Comparison of ENCODE assay signal across 29 cellular contexts in the genomic region with DNA sequence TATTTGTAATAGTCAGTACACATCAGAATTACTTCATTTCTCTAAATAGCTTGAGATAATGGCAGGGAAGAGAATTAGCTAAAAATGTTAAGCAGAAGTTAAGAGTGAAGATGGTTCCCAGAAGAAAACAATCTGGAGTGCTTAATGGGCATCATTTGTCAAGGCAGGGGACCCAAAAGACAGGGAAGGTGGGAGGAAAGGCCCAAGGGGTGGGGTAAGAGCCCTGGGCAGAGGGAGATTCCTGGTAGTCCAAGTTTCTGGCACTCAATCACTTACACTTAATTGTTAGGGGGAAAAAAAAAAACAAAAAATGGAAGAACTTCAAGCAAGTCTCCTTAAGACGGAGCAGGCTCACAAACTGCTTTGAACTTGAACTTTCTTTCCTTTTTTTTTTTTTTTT. TPM values are rescaled to one million over a fixed set of nuclear protein-coding genes. Genes with fewer than 3 reads are reported as not detected.
A peak's percentile ranks its signal among the peaks of the same experiment; 100 is the strongest.
DNase-seq lines count a peak whose midpoint lies in the region; ATAC-seq and TF ChIP-seq lines count a peak whose summit lies in the region.
"Had no signal": no experiment of that assay in that cellular context is flagged by ENCODE, and none has a peak within 500 bp of the region (broad histone marks: within the 10 kb centered on the region; RNA-seq: fewer than 3 reads in every experiment).

No MANE protein-coding gene starts in this region.

- no peaks in the 10 kb centered on the region for H3K27me3 Mint-ChIP-seq in nephron progenitor cell (ENCODE audit: low read depth, poor library complexity)

- no peaks in the 10 kb centered on the region for H3K36me3 Mint-ChIP-seq in nephron progenitor cell (ENCODE audit: low read depth)
- H3K36me3 Mint-ChIP-seq: CD4-positive, alpha-beta memory T cell had no signal

- H3K27ac ChIP-seq in gastroesophageal sphincter (peak overlapping the region in 3 of 4 donors; percentile 37 to 69 (median 48)), upper lobe of left lung (peak overlapping the region in 3 of 4 donors; percentile 4 to 39 (median 7)), colonic mucosa (no peak overlapping the region), OCI-LY7 (ENCODE audit: low read depth, low read length, poor library complexity, severe bottlenecking) (no peak overlapping the region)
- H3K27ac ChIP-seq: A549 had no signal

- CTCF ChIA-PET in OCI-LY7 (lab: Charles Lee; ENCODE audit: unreplicated experiment) = no interaction called here

- H3K9me2 ChIP-seq in OCI-LY7 (ENCODE audit: insufficient read depth, low read length) = no peaks in the 10 kb centered on the region
- H3K9me2 ChIP-seq: SK-N-SH had no signal

- peaks cover 8 to 36% (median 8%) of the 10 kb centered on the region in 3 donors for H3K4me1 ChIP-seq in gastroesophageal sphincter
- no peaks in the 10 kb centered on the region for H3K4me1 ChIP-seq in upper lobe of left lung
- no peaks in the 10 kb centered on the region for H3K4me1 ChIP-seq in colonic mucosa
- H3K4me1 ChIP-seq in OCI-LY7 (ENCODE audit: insufficient read depth, low read length, poor library complexity, severe bottlenecking) = no peaks in the 10 kb centered on the region
- H3K4me1 ChIP-seq: A549, HAP-1 had no signal

- no peaks in the 10 kb centered on the region for H3K9me3 Mint-ChIP-seq in nephron progenitor cell
- H3K9me3 Mint-ChIP-seq: CD4-positive, alpha-beta memory T cell; HFFc6 had no signal

- H3K79me2 ChIP-seq in OCI-LY7 (ENCODE audit: insufficient read depth, low read depth, low read length) = no peaks in the 10 kb centered on the region

- peak overlapping the region; percentile 4 for H3K27ac Mint-ChIP-seq in nephron progenitor cell
- H3K27ac Mint-ChIP-seq: CD4-positive, alpha-beta memory T cell; HFFc6 had no signal

- no peaks in the 10 kb centered on the region for H3K9me3 ChIP-seq in gastroesophageal sphincter
- no peaks in the 10 kb centered on the region for H3K9me3 ChIP-seq in upper lobe of left lung
- no peaks in the 10 kb centered on the region for H3K9me3 ChIP-seq in colonic mucosa
- H3K9me3 ChIP-seq in OCI-LY7 (ENCODE audit: low read length) = no peaks in the 10 kb centered on the region
- H3K9me3 ChIP-seq: A549, Caco-2, HAP-1, SK-N-SH had no signal

- ATAC-seq in gastroesophageal sphincter (no peak), upper lobe of left lung (ENCODE audit: low FRiP score in 2 of 2) (peak in 1 of 2 donors; percentile 23), HG03097 (IDR thresholded peaks at IDR 0.05; ENCODE audit: low FRiP score, unreplicated experiment) (no peak)
- ATAC-seq: A549, PC-3 had no signal

- intact Hi-C loops in colonic mucosa (cut with DNase I) = no loop called here
- intact Hi-C loops in OCI-LY7 (cut with micrococcal nuclease; ENCODE audit: unreplicated experiment) = no loop called here

- TF ChIP-seq CTCF in gastroesophageal sphincter (IDR thresholded peaks at IDR 0.05) = no peak
- TF ChIP-seq CTCF in nephron progenitor cell (IDR thresholded peaks at IDR 0.05) = no peak
- no peak for TF ChIP-seq CTCF in upper lobe of left lung (IDR thresholded peaks at IDR 0.05)
- TF ChIP-seq CTCF in colonic mucosa (IDR thresholded peaks at IDR 0.05) = no peak
- no peak for TF ChIP-seq CTCF in OCI-LY7 (conservative IDR thresholded peaks at IDR 0.05; ENCODE audit: low read length)

- no peak overlapping the region for H3K9ac ChIP-seq in colonic mucosa (ENCODE audit: low read depth in 2 of 2, low read length in 2 of 2)
- H3K9ac ChIP-seq: SK-N-SH had no signal

- POLR2A ChIA-PET in OCI-LY7 (lab: Charles Lee) = no interaction called here

- TF ChIP-seq POLR2A in gastroesophageal sphincter (IDR thresholded peaks at IDR 0.05) (no peak), upper lobe of left lung (IDR thresholded peaks at IDR 0.05) (no peak)

- no peaks in the 10 kb centered on the region for H3K27me3 ChIP-seq in gastroesophageal sphincter
- H3K27me3 ChIP-seq in upper lobe of left lung = no peaks in the 10 kb centered on the region
- H3K27me3 ChIP-seq in colonic mucosa = no peaks in the 10 kb centered on the region

- no peak for DNase-seq in nephron progenitor cell
- no peak for DNase-seq in upper lobe of left lung
- DNase-seq in colonic mucosa = no peak
- no peak for DNase-seq in activated CD4-positive, CD25-positive, alpha-beta regulatory T cell (lab: John Stamatoyannopoulos, UW)
- no peak for DNase-seq in OCI-LY7 (ENCODE audit: low spot score)
- DNase-seq: C1 segment of cervical spinal cord; Caco-2; CD4-positive, alpha-beta memory T cell; DMS79; EL; GDM1; GOT3; HFFc6; Karpas-422; NCI-H1092; NCI-H1436; NCI-H187; NCI-H2081 treated with DMSO at 0.1 percent for 48 hours; NCI-H2171; NCI-H345; NCI-H510A treated with DMSO at 0.1 percent for 48 hours; NCI-H748 treated with DMSO at 0.1 percent for 48 hours; PC-3; SK-N-SH had no signal

- no peaks in the 10 kb centered on the region for H4K20me1 ChIP-seq in OCI-LY7 (ENCODE audit: insufficient read depth, low read length)

- TF ChIP-seq EP300 in gastroesophageal sphincter (IDR thresholded peaks at IDR 0.05) (no peak), upper lobe of left lung (IDR thresholded peaks at IDR 0.05) (no peak)

- H3K36me3 ChIP-seq in gastroesophageal sphincter (no peaks in the 10 kb centered on the region), upper lobe of left lung (no peaks in the 10 kb centered on the region), colonic mucosa (no peaks in the 10 kb centered on the region), OCI-LY7 (ENCODE audit: insufficient read depth, low read length) (no peaks in the 10 kb centered on the region)
- H3K36me3 ChIP-seq: HAP-1 had no signal

- H3K4me3 ChIP-seq in gastroesophageal sphincter (no peak overlapping the region), upper lobe of left lung (no peak overlapping the region), colonic mucosa (no peak overlapping the region), OCI-LY7 (ENCODE audit: low read depth, low read length, poor library complexity, severe bottlenecking) (no peak overlapping the region)
- H3K4me3 ChIP-seq: A549, GM12878, HAP-1 had no signal

- H3K4me1 Mint-ChIP-seq in nephron progenitor cell = peaks cover 36% of the 10 kb centered on the region
- H3K4me1 Mint-ChIP-seq: CD4-positive, alpha-beta memory T cell had no signal

- 10 to 25% methylated on average over 1 of the region's 1 CpG for WGBS in gastroesophageal sphincter (ENCODE audit: low coverage in 1 of 2), 2 donors
- WGBS in upper lobe of left lung, 2 donors = 58 to 64% methylated on average over 1 of the region's 1 CpG

- no TSS peak for BruUV-seq in OCI-LY7 (replicated peaks; lab: Mats Ljungman, UMichigan)

- H3K4me3 Mint-ChIP-seq in nephron progenitor cell = peak overlapping the region; percentile 39
- H3K4me3 Mint-ChIP-seq: CD4-positive, alpha-beta memory T cell; HFFc6 had no signal

- no peak overlapping the region for H2AFZ ChIP-seq in OCI-LY7 (ENCODE audit: low read length)

- H3K4me2 ChIP-seq in OCI-LY7 (ENCODE audit: low read length) = no peak overlapping the region
- H3K4me2 ChIP-seq: A549, SK-N-SH had no signal

RNA-seq across cellular contexts. Expression of a gene that starts 28.9 kb away (rescaled TPM):
- total RNA-seq in gastroesophageal sphincter = 10 to 100 TPM; 17.1 to 31.7 (median 23.9) TPM
- total RNA-seq in upper lobe of left lung = 10 to 100 TPM in 1 of 6 donors, 1 to 10 TPM in 5; 4.2 to 12.4 (median 7.1) TPM
- 1 to 10 TPM; 5.3 to 7.3 TPM for total RNA-seq in colonic mucosa
- not detected in 2 replicates for total RNA-seq in OCI-LY7 (2014; rRNA removed; shearing (Covaris generic))
- total RNA-seq in OCI-LY7 (2022) = not detected in 2 replicates
- total RNA-seq: Caco-2; CD4-positive, alpha-beta memory T cell; GM12878; PC-3 had no signal

Comparison
In these comparisons a context has a peak if more than half of its experiments do, and no peak if none do; other contexts are left out.
1. H3K27ac ChIP-seq: peak in gastroesophageal sphincter (3 of 4) and upper lobe of left lung (3 of 4); none in colonic mucosa (single experiment) and OCI-LY7 (single experiment).
2. RNA of a gene that starts 28.9 kb away (total RNA-seq): 17.1 to 31.7 TPM in gastroesophageal sphincter, 5.3 to 7.3 TPM in colonic mucosa and 4.2 to 12.4 TPM in upper lobe of left lung; not detected in OCI-LY7; every median in the first group is over 4 times any median in the second.